In the genomic region with DNA sequence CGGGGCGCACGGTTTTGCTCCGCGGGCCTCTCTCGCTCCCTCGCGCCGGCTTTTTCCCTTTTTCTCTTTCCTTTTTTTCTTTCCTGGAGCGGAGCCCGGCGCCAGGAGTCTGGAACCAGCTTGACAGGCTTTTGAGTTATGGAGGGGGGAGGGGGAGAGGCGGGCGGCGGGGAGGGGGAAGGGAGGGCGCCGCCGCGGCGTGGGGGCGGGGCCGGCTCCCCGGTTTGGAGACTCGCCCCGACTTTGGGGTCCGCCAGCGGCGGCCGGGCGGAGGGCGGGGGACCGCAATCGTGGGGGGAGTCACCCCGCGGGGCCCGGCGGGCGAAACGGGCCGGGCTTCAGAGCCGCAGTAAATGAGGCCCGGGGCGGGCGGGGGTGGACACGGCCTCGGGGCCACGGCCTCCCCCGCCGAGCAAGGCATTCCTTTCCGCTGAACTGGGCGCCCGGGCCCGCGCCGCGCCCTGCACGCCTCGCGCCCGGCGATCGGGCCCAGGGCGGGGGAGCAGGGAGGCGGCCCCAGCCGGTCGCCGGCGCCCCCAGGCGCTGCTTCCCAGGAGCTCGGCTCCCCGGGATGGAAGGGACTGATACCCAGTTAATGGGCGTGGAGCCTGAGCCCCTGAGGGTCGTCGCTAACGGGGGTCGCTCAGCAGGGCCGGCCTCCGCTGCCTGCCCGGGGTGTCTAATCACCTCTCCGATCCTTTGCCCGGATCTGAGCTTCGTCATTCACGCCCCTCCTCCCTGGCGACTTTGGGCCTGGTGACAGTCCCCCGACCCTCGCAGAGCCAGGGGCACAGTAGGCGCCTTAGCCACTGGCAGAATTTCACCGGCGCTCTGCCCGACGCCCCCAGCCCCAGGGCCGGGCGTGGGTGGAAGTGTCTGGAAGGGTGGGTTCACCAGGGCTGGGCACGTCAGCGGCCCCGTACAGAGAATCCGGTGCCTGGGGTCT, we compare ENCODE assay signal across 8 cellular contexts.
DNase-seq lines count a peak whose midpoint lies in the region; ATAC-seq, FAIRE-seq and TF ChIP-seq lines count a peak whose summit lies in the region.

No MANE protein-coding gene starts in this region.

- ATAC-seq in left lobe of liver (peak; percentile 68), HG03460 (IDR thresholded peaks at IDR 0.05; ENCODE audit: unreplicated experiment) (no peak)

- no peaks in the 10 kb centered on the region for H3K27me3 ChIP-seq in CD4-positive, alpha-beta memory T cell (ENCODE audit: insufficient read depth, low read length)
- H3K27me3 ChIP-seq in KMS-11 (ENCODE audit: insufficient read depth, low read depth): no peaks in the 10 kb centered on the region

- H3K36me3 Mint-ChIP-seq in CD4-positive, alpha-beta memory T cell: no peaks in the 10 kb centered on the region

- peak overlapping the region; percentile 62 for H3K27ac ChIP-seq in CD4-positive, alpha-beta memory T cell (ENCODE audit: low read depth, low read length)
- peak overlapping the region; percentile 27; the same call in 1 of the 2 replicates for H3K27ac ChIP-seq in KMS-11
- H3K27ac ChIP-seq in VCaP: peak overlapping the region; percentile 100

- no peaks in the 10 kb centered on the region for H3K9me3 Mint-ChIP-seq in CD4-positive, alpha-beta memory T cell

- H3K9ac ChIP-seq in KMS-11: peak overlapping the region; percentile 62

- peak overlapping the region; percentile 55 to 81 (median 69) for H3K4me3 Mint-ChIP-seq in CD4-positive, alpha-beta memory T cell

- peak in 1 of 5 donors; percentile 38 for DNase-seq in CD4-positive, alpha-beta memory T cell
- DNase-seq in dermis microvascular lymphatic vessel endothelial cell (ENCODE audit: low read depth in 2 of 2) (peak; percentile 70 to 81), left lobe of liver (ENCODE audit: low spot score) (peak; percentile 89), D721Med (ENCODE audit: insufficient read length, low spot score) (no peak)
- DNase-seq in stimulated activated CD4-positive, alpha-beta T cell treated with anti-CD3 and anti-CD28 coated beads, Interleukin-4, amount 100 ng/mL, for 1 hour: peak; percentile 49

- H3K36me3 ChIP-seq in CD4-positive, alpha-beta memory T cell (ENCODE audit: insufficient read depth, low read length): no peaks in the 10 kb centered on the region
- no peaks in the 10 kb centered on the region for H3K36me3 ChIP-seq in KMS-11 (ENCODE audit: insufficient read depth)

- peak overlapping the region in 1 of 2 donors; percentile 15 for H3K4me3 ChIP-seq in CD4-positive, alpha-beta memory T cell (ENCODE audit: low read length in 2 of 2)
- no peak overlapping the region for H3K4me3 ChIP-seq in KMS-11 (IDR thresholded peaks at IDR 0.05; ENCODE audit: insufficient read depth, low read depth, low read length)

- FAIRE-seq in D721Med (lab: Jason Lieb, UNC): no peak

- H3K79me2 ChIP-seq in KMS-11 (ENCODE audit: insufficient read depth, low read depth): no peaks in the 10 kb centered on the region

- no peaks in the 10 kb centered on the region for H3K9me3 ChIP-seq in CD4-positive, alpha-beta memory T cell (ENCODE audit: control insufficient read depth in 1 of 2, low read length in 2 of 2)

- H3K4me1 Mint-ChIP-seq in CD4-positive, alpha-beta memory T cell: peaks cover 11 to 51% (median 25%) of the 10 kb centered on the region in 4 donors

- H2AFZ ChIP-seq in KMS-11 (ENCODE audit: low read depth): peak overlapping the region; percentile 54

- POLR2A ChIA-PET in CD4-positive, alpha-beta memory T cell (lab: Charles Lee; ENCODE audit: partially characterized antibody): interaction anchor here (0.7 to 5.8 kb wide), 14 partner anchors 8 to 342 kb away, joined by 3 to 85 read pairs (median 6); a partner anchor contains a TSS

- H3K27me3 Mint-ChIP-seq in CD4-positive, alpha-beta memory T cell: peaks cover 0 to 2% of the 10 kb centered on the region in 2 donors

- TF ChIP-seq CTCF in KMS-11 (conservative IDR thresholded peaks at IDR 0.05; ENCODE audit: low read depth, low read length) (no peak), VCaP (conservative IDR thresholded peaks at IDR 0.05) (no peak), D721Med (IDR thresholded peaks at IDR 0.05; ENCODE audit: insufficient read depth, missing control alignments) (no peak)

- CTCF ChIA-PET in CD4-positive, alpha-beta memory T cell (lab: Charles Lee; ENCODE audit: partially characterized antibody): interaction anchor here (0.5 to 1.4 kb wide), 3 partner anchors 21 to 41 kb away, joined by 3 to 4 read pairs (median 3); no protein-coding TSS in a partner anchor

- intact Hi-C loops in CD4-positive, alpha-beta memory T cell (cut with micrococcal nuclease): no loop called here

- H3K4me2 ChIP-seq in KMS-11: peak overlapping the region; percentile 63

- H3K4me1 ChIP-seq in CD4-positive, alpha-beta memory T cell (ENCODE audit: insufficient read depth, low read length): peaks cover 31% of the 10 kb centered on the region
- peaks cover 31% of the 10 kb centered on the region for H3K4me1 ChIP-seq in KMS-11 (ENCODE audit: low read depth, poor library complexity, severe bottlenecking)

- H4K20me1 ChIP-seq in KMS-11 (ENCODE audit: insufficient read depth): no peaks in the 10 kb centered on the region

- H3K27ac Mint-ChIP-seq in CD4-positive, alpha-beta memory T cell: peak overlapping the region; percentile 57 to 93 (median 70)

Comparison
In these comparisons a context has a peak if more than half of its experiments do, and no peak if none do; other contexts are left out.
1. H3K27ac ChIP-seq: peak in every context shown above with its lines; median percentile 100 in VCaP; 62 in CD4-positive, alpha-beta memory T cell; 27 in KMS-11.